ENCODE assay signal across 24 cellular contexts in the genomic region with DNA sequence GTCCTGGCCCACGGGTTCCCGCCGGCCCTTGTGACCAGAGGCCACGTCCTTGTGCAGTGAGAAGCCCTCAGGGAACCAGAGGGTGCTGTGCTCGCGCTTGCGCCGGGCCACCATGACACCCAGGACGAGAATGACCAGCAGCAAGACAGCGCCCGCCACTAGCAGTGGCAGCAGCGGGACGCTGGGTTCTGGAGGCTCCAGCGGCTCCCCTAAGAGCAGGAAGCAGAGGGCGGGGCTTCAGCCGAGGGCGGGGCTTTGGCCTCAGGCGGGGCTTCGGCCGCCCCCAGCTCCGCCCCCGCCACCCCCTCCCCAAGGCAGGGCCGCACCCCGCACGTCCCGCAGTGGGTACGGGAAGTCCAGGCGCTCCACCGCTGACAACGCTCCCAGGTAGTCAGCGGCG. TPM values are rescaled to one million over a fixed set of nuclear protein-coding genes. Genes with fewer than 3 reads are reported as not detected.
DNase-seq lines count a peak whose midpoint lies in the region; FAIRE-seq and TF ChIP-seq lines count a peak whose summit lies in the region.
"Had no signal": no experiment of that assay in that cellular context is flagged by ENCODE, and none has a peak within 500 bp of the region (broad histone marks: within the 10 kb centered on the region; RNA-seq: fewer than 3 reads in every experiment).

No MANE protein-coding gene starts in this region.

- CTCF ChIA-PET in H1 (lab: Charles Lee; ENCODE audit: partially characterized antibody), result interaction anchor here (0.6 to 5.9 kb wide), 7 partner anchors 12 to 81 kb away, joined by 3 to 31 read pairs (median 4); no protein-coding TSS in a partner anchor
- CTCF ChIA-PET in HEK293T (lab: Yijun Ruan, JAX), result no interaction called here

- H3K18ac ChIP-seq in H1 (ENCODE audit: extremely low read depth, low read length) (no peak overlapping the region), mesendoderm (ENCODE audit: low read length) (no peak overlapping the region)

- H3K79me2 ChIP-seq in H1 (ENCODE audit: control insufficient read depth in 1 of 2, insufficient read depth in 2 of 2, low read length in 2 of 2), result no peaks in the 10 kb centered on the region
- H3K79me2 ChIP-seq in mesendoderm (ENCODE audit: control insufficient read depth, insufficient read depth, low read length), result no peaks in the 10 kb centered on the region

- H3K56ac ChIP-seq in H1 (replicated peaks; ENCODE audit: insufficient read length, low read depth, low read length) (no peak overlapping the region), mesendoderm (ENCODE audit: low read length) (peak overlapping the region; percentile 2)

- no peak for FAIRE-seq in H1 (lab: Jason Lieb, UNC)
- FAIRE-seq: D721Med, H54 had no signal

- TF ChIP-seq POLR2A in H1 (IDR thresholded peaks at IDR 0.05; ENCODE audit: control extremely low read depth in 1 of 2, low read depth in 2 of 2, low read length in 2 of 2), result no peak

- H3K14ac ChIP-seq in H1 (ENCODE audit: insufficient read length), result no peak overlapping the region

- no peak overlapping the region for H2BK12ac ChIP-seq in H1 (ENCODE audit: low read depth, low read length)

- no peak overlapping the region for H4K91ac ChIP-seq in H1 (replicated peaks; ENCODE audit: insufficient read length, low read length)

- H4K8ac ChIP-seq in H1 (ENCODE audit: extremely low read depth, insufficient read depth, low read length) (no peak overlapping the region), mesendoderm (ENCODE audit: low read depth, low read length) (no peak overlapping the region)

- POLR2A ChIA-PET in H1 (lab: Charles Lee; ENCODE audit: partially characterized antibody) (interaction anchor here (1.1 to 2.4 kb wide), 7 partner anchors 10 to 61 kb away, joined by 3 to 14 read pairs (median 4); no protein-coding TSS in a partner anchor), HEK293T (lab: Yijun Ruan, JAX) (no interaction called here)

- H4K5ac ChIP-seq in H1 (ENCODE audit: insufficient read length, low read depth, low read length), result no peak overlapping the region
- no peak overlapping the region for H4K5ac ChIP-seq in mesendoderm (ENCODE audit: low read length)

- H3K36me3 ChIP-seq in H1 (ENCODE audit: control insufficient read depth in 2 of 4, insufficient read depth in 4 of 4, low read length in 3 of 4), result peaks cover 15 to 70% (median 46%) of the 10 kb centered on the region in 4 experiments
- H3K36me3 ChIP-seq in mesendoderm (ENCODE audit: control insufficient read depth, insufficient read depth, low read length), result peaks cover 4% of the 10 kb centered on the region
- H3K36me3 ChIP-seq: Peyer's patch had no signal

- H2AK5ac ChIP-seq in H1 (ENCODE audit: low read depth, low read length) (no peak overlapping the region), mesendoderm (ENCODE audit: low read length) (no peak overlapping the region)

- H3K23ac ChIP-seq in H1 (ENCODE audit: insufficient read length) (no peak overlapping the region), mesendoderm (ENCODE audit: low read length) (no peak overlapping the region)

- H3K27ac ChIP-seq in H1 (ENCODE audit: low read depth, low read length) (peak overlapping the region; percentile 38; the same call in 1 of the 2 replicates), mesendoderm (ENCODE audit: low read depth, low read length) (no peak overlapping the region)
- H3K27ac ChIP-seq: 22Rv1, C4-2B, KMS-11, Peyer's patch, SJCRH30 had no signal

- no peak overlapping the region for H2BK20ac ChIP-seq in H1 (ENCODE audit: low read length)

- H2BK120ac ChIP-seq in H1 (replicated peaks; ENCODE audit: low read depth, low read length) (no peak overlapping the region), mesendoderm (ENCODE audit: low read depth, low read length) (no peak overlapping the region)

- TF ChIP-seq EP300 in H1 (IDR thresholded peaks at IDR 0.05; ENCODE audit: borderline replicate concordance in 1 of 2, low read depth in 2 of 2, low read length in 2 of 2), result no peak

- TF ChIP-seq RAD21 in H1 (IDR thresholded peaks at IDR 0.05 in 1 of 2, conservative IDR thresholded peaks at IDR 0.05 in 1 of 2; ENCODE audit: low read depth in 2 of 2, low read length in 2 of 2), result no peak

- WGBS in H1 (ENCODE audit: extremely low coverage in 1 of 2, insufficient coverage in 1 of 2, insufficient read length in 1 of 2, insufficient replicate concordance in 2 of 2, low coverage in 1 of 2, low lambda C conversion rate in 2 of 2, missing lambda C conversion rate in 1 of 2), 2 experiments, result 88% methylated on average over 16 of the region's 32 CpGs; no CpG with 5 or more reads in 1 of the 2 experiments
- no CpG with 5 or more reads among the region's 32 CpGs for WGBS in mesendoderm (ENCODE audit: extremely low coverage, insufficient coverage, low lambda C conversion rate)

- H3K79me1 ChIP-seq in H1 (ENCODE audit: low read depth, low read length) (no peaks in the 10 kb centered on the region), mesendoderm (ENCODE audit: low read length) (no peaks in the 10 kb centered on the region)

- peak overlapping the region; percentile 78; the same call in 1 of the 2 replicates for H2BK5ac ChIP-seq in H1 (ENCODE audit: low read depth, low read length)
- no peak overlapping the region for H2BK5ac ChIP-seq in mesendoderm (ENCODE audit: low read length)

- peaks cover 0 to 11% of the 10 kb centered on the region in 2 experiments; a peak in 2 of 4 replicates for H3K9me3 ChIP-seq in H1 (ENCODE audit: insufficient read depth in 2 of 2, low read depth in 1 of 2, low read length in 1 of 2)
- H3K9me3 ChIP-seq: SJCRH30 had no signal

- H3K27me3 ChIP-seq in H1 (replicated peaks in 1 of 4; ENCODE audit: control insufficient read depth in 3 of 4, extremely low read depth in 1 of 4, insufficient read depth in 3 of 4, low read length in 3 of 4) (no peaks in the 10 kb centered on the region), mesendoderm (ENCODE audit: insufficient read depth, low read length, poor library complexity) (no peaks in the 10 kb centered on the region)
- H3K27me3 ChIP-seq: Peyer's patch, SJCRH30 had no signal

- TF ChIP-seq CTCF in H1 (IDR thresholded peaks at IDR 0.05; ENCODE audit: control extremely low read depth in 1 of 3, insufficient read depth in 1 of 3, low read depth in 1 of 3, low read length in 3 of 3), result no peak

- H3K9ac ChIP-seq in H1 (replicated peaks in 1 of 4; ENCODE audit: extremely low read depth in 1 of 4, low read depth in 3 of 4, low read length in 3 of 4), result no peak overlapping the region
- H3K9ac ChIP-seq in mesendoderm (ENCODE audit: low read length), result no peak overlapping the region
- H3K9ac ChIP-seq: KMS-11 had no signal

- H3K4me1 ChIP-seq in H1 (replicated peaks in 1 of 4; ENCODE audit: control insufficient read depth in 3 of 4, insufficient read depth in 4 of 4, low read length in 3 of 4) (peaks cover 0 to 5% (median 0%) of the 10 kb centered on the region in 4 experiments; a peak in 1 of 7 replicates), mesendoderm (ENCODE audit: control insufficient read depth, low read depth, low read length) (no peaks in the 10 kb centered on the region)
- H3K4me1 ChIP-seq: Peyer's patch, SJCRH30 had no signal

- no peak overlapping the region for H2AFZ ChIP-seq in H1 (ENCODE audit: low read length)

- peaks cover 2 to 6% of the 10 kb centered on the region in 2 experiments for H4K20me1 ChIP-seq in H1 (replicated peaks in 1 of 2; ENCODE audit: control insufficient read depth in 1 of 2, insufficient read depth in 2 of 2, low read length in 2 of 2)

- H3K23me2 ChIP-seq in H1 (ENCODE audit: low read depth, low read length), result no peaks in the 10 kb centered on the region

- H3K4me2 ChIP-seq in H1 (ENCODE audit: insufficient read depth in 1 of 2, low read depth in 2 of 2, low read length in 2 of 2) (no peak overlapping the region), mesendoderm (ENCODE audit: low read length) (no peak overlapping the region)
- H3K4me2 ChIP-seq: KMS-11 had no signal

- no peak overlapping the region for H2BK15ac ChIP-seq in H1 (ENCODE audit: low read length)
- no peak overlapping the region for H2BK15ac ChIP-seq in mesendoderm (replicated peaks; ENCODE audit: low read depth)

- H3K4me3 ChIP-seq in H1 (ENCODE audit: extremely low read depth in 1 of 4, insufficient read depth in 2 of 4, low read depth in 3 of 4, low read length in 4 of 4), result no peak overlapping the region
- no peak overlapping the region for H3K4me3 ChIP-seq in mesendoderm (ENCODE audit: low read length)
- H3K4me3 ChIP-seq: Peyer's patch, SJCRH30 had no signal

- H3K4ac ChIP-seq in H1 (replicated peaks; ENCODE audit: insufficient read length, low read depth, low read length) (no peak overlapping the region), mesendoderm (ENCODE audit: low read depth, low read length) (no peak overlapping the region)

- peak; percentile 58 for DNase-seq in NCI-H748 (lab: John Stamatoyannopoulos, UW; ENCODE audit: unreplicated experiment)
- no peak for DNase-seq in NCI-H748 treated with DMSO at 0.1 percent for 48 hours (lab: John Stamatoyannopoulos, UW)
- peak in 1 of 2 experiments; percentile 85 for DNase-seq in H1 (ENCODE audit: low read depth in 1 of 2, low spot score in 2 of 2)
- peak; percentile 25 for DNase-seq in mesendoderm
- no peak for DNase-seq in HEK293T (ENCODE audit: extremely low spot score)
- DNase-seq in D341Med (ENCODE audit: low spot score), result no peak
- no peak for DNase-seq in NCI-H2081 (lab: John Stamatoyannopoulos, UW)
- DNase-seq in SW 1271 (lab: John Stamatoyannopoulos, UW), result no peak
- DNase-seq: ACHN, EL, GF-D8, NCI-H1092 treated with DMSO at 0.1 percent for 48 hours, NCI-H146, NCI-H2081 treated with DMSO at 0.1 percent for 48 hours, NCI-H446 treated with DMSO at 0.1 percent for 48 hours, NCI-H526 treated with DMSO at 0.1 percent for 48 hours, Peyer's patch, SJCRH30 had no signal

TF ChIP-seq in H1, 55 proteins besides CTCF, POLR2A, EP300 and RAD21 (continues in another document):
- TF ChIP-seq SP1 (IDR thresholded peaks at IDR 0.05; ENCODE audit: low read depth, low read length) (no peak), HDAC6 (IDR thresholded peaks at IDR 0.05; ENCODE audit: low read depth, low read length) (no peak)

RNA-seq across cellular contexts. Expression of a gene that starts 30.4 kb away (rescaled TPM):
- 107 and 111 TPM in 2 replicates for total RNA-seq in H1 (2021; fragmentation: NEBNext Ultra II Directional; extraction: Animal tissue kit (Norgen Biotek cat#: 25700))
- 37.5 and 65.9 TPM in 2 replicates for polyA plus RNA-seq in H1 (2011; rRNA removed)
- 27.5 TPM for polyA plus RNA-seq in H1 (2011; cell fraction: cytosol; rRNA removed)
- 90.3 TPM for polyA plus RNA-seq in H1 (2011; cell fraction: nucleus; rRNA removed)
- 38.0 to 79.1 TPM (median 69.0 TPM) in 4 replicates for polyA plus RNA-seq in H1 (2012, experiment 1 of 2)
- 38.3 TPM for polyA plus RNA-seq in H1 (2012, experiment 2 of 2)
- 77.9 TPM for polyA plus RNA-seq in H1 (2013, experiment 1 of 2)
- 64.5 TPM for polyA plus RNA-seq in H1 (2013, experiment 2 of 2)
- polyA minus RNA-seq in H1 (2011; rRNA and poly(A)+ RNA removed), result 117 and 119 TPM in 2 replicates
- 145 TPM for polyA minus RNA-seq in H1 (2011; cell fraction: cytosol; rRNA and poly(A)+ RNA removed)
- 87.8 TPM for polyA minus RNA-seq in H1 (2011; cell fraction: nucleus; rRNA and poly(A)+ RNA removed)
- polyA plus RNA-seq in mesendoderm (2013, experiment 1 of 2), result 22.0 TPM
- polyA plus RNA-seq in mesendoderm (2013, experiment 2 of 2), result 22.6 TPM
- total RNA-seq: T-helper 1 cell treated with Interleukin-12 subunit alpha and Interleukin-12 subunit beta and Interleukin-4 antibody, amounts not matched to agents 30 ng/mL and 1 ng/mL, for 36 hours had no signal

Comparison
In these comparisons a context has a peak if more than half of its experiments do, and no peak if none do; other contexts are left out.
1. DNase-seq: peak in NCI-H748 (single experiment) and mesendoderm (single experiment); none in NCI-H748 treated with DMSO at 0.1 percent for 48 hours (single experiment), HEK293T (single experiment), D341Med (single experiment), NCI-H2081 (0 of 2) and SW 1271 (0 of 2).